Comparison of ENCODE assay signal across 23 cellular contexts in the genomic region with DNA sequence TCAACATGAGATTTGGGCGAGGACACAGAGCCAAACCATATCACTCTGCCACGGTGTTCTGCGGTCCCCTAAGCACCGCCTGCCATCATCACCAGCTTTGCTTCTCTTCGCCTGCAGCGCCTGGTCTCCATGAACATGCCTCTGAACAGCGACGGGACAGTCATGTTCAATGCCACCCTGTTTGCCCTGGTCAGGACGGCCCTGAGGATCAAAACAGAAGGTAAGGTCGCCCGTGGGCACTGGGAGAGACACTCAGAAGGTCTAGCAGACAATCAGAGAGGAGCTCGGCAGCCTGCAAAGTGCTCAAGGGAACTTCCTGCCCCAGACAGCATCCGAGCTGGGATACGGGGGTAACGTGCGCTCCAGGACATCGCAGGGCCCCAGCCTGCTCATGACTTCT.
"Had no signal": no experiment of that assay in that cellular context is flagged by ENCODE, and none has a peak within 500 bp of the region (broad histone marks: within the 10 kb centered on the region; RNA-seq: fewer than 3 reads in every experiment).

No MANE protein-coding gene starts in this region.

- H3K36me3 ChIP-seq: neural progenitor cell had no signal

- H3K9me3 Mint-ChIP-seq: memory B cell; natural killer cell; neural progenitor cell; T-cell; T-helper 2 cell treated with Interferon-gamma antibody and Interleukin-4, amounts not matched to agents 5 μg/mL and 100 μg/mL, for 36 hours had no signal

- H3K4me3 ChIP-seq: body of pancreas, gastroesophageal sphincter, hepatocyte, neural progenitor cell, thoracic aorta, upper lobe of left lung had no signal

- ATAC-seq: body of pancreas, gastroesophageal sphincter, left colon, natural killer cell, right cardiac atrium, T-cell had no signal

- H3K27me3 ChIP-seq: body of pancreas, gastroesophageal sphincter, hepatocyte, neural progenitor cell, upper lobe of left lung had no signal

- H3K4me1 ChIP-seq: body of pancreas, gastroesophageal sphincter, neural progenitor cell, upper lobe of left lung had no signal

- H3K4me2 ChIP-seq: hepatocyte, neural progenitor cell had no signal

- H3K36me3 Mint-ChIP-seq: memory B cell, natural killer cell, neural progenitor cell had no signal

- H3K27me3 Mint-ChIP-seq: activated naive CD8-positive, alpha-beta T cell; T-cell had no signal

- H3K79me2 ChIP-seq: hepatocyte had no signal

- H3K27ac ChIP-seq: body of pancreas, gastroesophageal sphincter, hepatocyte, neural progenitor cell, thoracic aorta, upper lobe of left lung had no signal

- H3K4me1 Mint-ChIP-seq: memory B cell, natural killer cell, neural progenitor cell, T-cell had no signal

- H2AFZ ChIP-seq: hepatocyte, neural progenitor cell had no signal

- H3K27ac Mint-ChIP-seq: activated naive CD8-positive, alpha-beta T cell; memory B cell; natural killer cell; T-cell; T-helper 2 cell treated with Interferon-gamma antibody and Interleukin-4, amounts not matched to agents 5 μg/mL and 100 μg/mL, for 36 hours had no signal

- H3K9me3 ChIP-seq: body of pancreas, gastroesophageal sphincter, thoracic aorta, upper lobe of left lung had no signal

- H3K4me3 Mint-ChIP-seq: activated naive CD8-positive, alpha-beta T cell; memory B cell; natural killer cell; neural progenitor cell; T-cell; T-helper 2 cell treated with Interferon-gamma antibody and Interleukin-4, amounts not matched to agents 5 μg/mL and 100 μg/mL, for 36 hours had no signal

- DNase-seq: activated CD4-positive, alpha-beta T cell treated with anti-CD3 and anti-CD28 coated beads for 4 hours; activated CD4-positive, alpha-beta T cell treated with anti-CD3 and anti-CD28 coated beads, Interleukin-2, amount 50 U/mL, for 4 hours; activated CD4-positive, CD25-positive, alpha-beta regulatory T cell; activated effector memory CD4-positive, alpha-beta T cell treated with Interleukin-2 at 50 U/mL for 16 hours; activated naive CD4-positive, alpha-beta T cell treated with Interleukin-2 at 50 U/mL for 16 hours; activated T-cell treated with anti-CD3 and anti-CD28 coated beads for 4 hours; anterior cingulate cortex; body of pancreas; effector memory CD4-positive, alpha-beta T cell; left colon; natural killer cell; occipital lobe; right cardiac atrium; stimulated activated naive CD4-positive, alpha-beta T cell treated with Interleukin-2 at 50 U/mL for 16 hours; upper lobe of left lung had no signal
